In genomic region chr17:77019955-77020379, GRCh38 we compare ENCODE assay signal across 1 cellular context.
TF ChIP-seq lines count a peak whose summit lies in the region.

No MANE protein-coding gene starts in this region.

TF ChIP-seq in HEK293, 187 proteins besides CTCF, POLR2A, EP300 and RAD21 (continued from another document):
- TF ChIP-seq PRDM4 (tag by site-specific recombination; IDR thresholded peaks at IDR 0.05): peak; percentile 51; the same call in 1 of the 2 replicates
- TF ChIP-seq ZBTB48 (tag by site-specific recombination; IDR thresholded peaks at IDR 0.05): peak; percentile 50; the same call in 1 of the 2 replicates
- TF ChIP-seq ZNF660 (tag by site-specific recombination; IDR thresholded peaks at IDR 0.05): peak; percentile 81
- TF ChIP-seq ZEB2 (tag by site-specific recombination; IDR thresholded peaks at IDR 0.05): no peak; the same call in 1 of the 2 replicates
- TF ChIP-seq ZNF24 (tag by site-specific recombination; IDR thresholded peaks at IDR 0.05): peak; percentile 79
- peak; percentile 69; the same call in 1 of the 2 replicates for TF ChIP-seq MZF1 (tag by site-specific recombination; IDR thresholded peaks at IDR 0.05; ENCODE audit: borderline replicate concordance)
- TF ChIP-seq PRDM10 (tag by site-specific recombination; IDR thresholded peaks at IDR 0.05): 0 out of 2 replicates have a peak, but pooled peaks have one; percentile 28
- TF ChIP-seq TRIM28 (IDR thresholded peaks at IDR 0.05; ENCODE audit: borderline replicate concordance, low read length): 0 out of 2 replicates have a peak, but pooled peaks have one; percentile 18
- TF ChIP-seq ZNF341 (tag by site-specific recombination; IDR thresholded peaks at IDR 0.05; ENCODE audit: low read depth): no peak
- TF ChIP-seq ZBTB21 (tag by site-specific recombination; IDR thresholded peaks at IDR 0.05): peak; percentile 40; the same call in 1 of the 2 replicates
- TF ChIP-seq ZNF639 (tag by site-specific recombination; IDR thresholded peaks at IDR 0.05): peak; percentile 54; the same call in 1 of the 2 replicates
- no peak; the same call in 1 of the 2 replicates for TF ChIP-seq ZFHX2 (tag by site-specific recombination; conservative IDR thresholded peaks at IDR 0.05)
TF ChIP-seq in HEK293: peak in this region for 22.
